In the genomic region with DNA sequence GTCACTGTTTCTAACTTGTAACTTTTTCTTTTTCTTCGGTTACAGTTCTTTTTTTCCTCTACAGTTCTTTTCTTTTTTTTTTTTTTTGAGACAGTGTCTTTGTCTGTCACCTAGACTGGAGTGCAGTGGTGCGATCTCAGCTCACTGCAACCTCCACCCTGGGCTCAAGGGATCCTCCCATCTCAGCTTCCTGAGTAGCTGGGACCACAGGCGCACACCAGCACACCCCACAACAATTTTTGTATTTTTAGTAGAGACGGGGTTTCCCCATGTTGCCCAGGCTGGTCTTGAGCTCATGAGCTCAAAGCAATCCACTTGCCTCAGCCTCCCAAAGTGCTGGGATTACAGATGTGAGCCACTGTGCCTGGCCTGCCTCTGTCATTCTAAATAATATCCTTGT, we compare ENCODE assay signal across 8 cellular contexts. TPM values are rescaled to one million over a fixed set of nuclear protein-coding genes. Genes with fewer than 3 reads are reported as not detected.
DNase-seq lines count a peak whose midpoint lies in the region; ATAC-seq and TF ChIP-seq lines count a peak whose summit lies in the region.
"Not testable (repeated sequence)": the region's sequence is repeated elsewhere in the genome, so short reads cannot be mapped to it uniquely, and the experiment has no call there.

No MANE protein-coding gene starts in this region.

- H3K79me2 ChIP-seq in MM.1S (ENCODE audit: low read length), result peaks cover 90% of the 10 kb centered on the region

- not testable (repeated sequence) for H3K9me3 Mint-ChIP-seq in activated CD4-positive, alpha-beta T cell treated with anti-CD3 and anti-CD28 coated beads, Interleukin-2, amount 10 ng/mL, durations not matched to agents 7 days and 5 days; activated naive CD8-positive, alpha-beta T cell treated with anti-CD3 and anti-CD28 coated beads, Interleukin-2, amount 50 U/mL, for 24 hours; nephron progenitor cell

- CTCF ChIA-PET in activated CD4-positive, alpha-beta T cell treated with anti-CD3 and anti-CD28 coated beads, Interleukin-2, amount 10 ng/mL, durations not matched to agents 7 days and 5 days (lab: Charles Lee), result not testable (repeated sequence)

- not testable (repeated sequence) for H3K4me3 Mint-ChIP-seq in activated CD4-positive, alpha-beta T cell treated with anti-CD3 and anti-CD28 coated beads, Interleukin-2, amount 10 ng/mL, durations not matched to agents 7 days and 5 days; activated naive CD8-positive, alpha-beta T cell treated with anti-CD3 and anti-CD28 coated beads, Interleukin-2, amount 50 U/mL, for 24 hours; nephron progenitor cell

- H3K27ac ChIP-seq in BLaER1 (peak overlapping the region; percentile 28), MM.1S (ENCODE audit: low read length) (peak overlapping the region; percentile 24; the same call in 1 of the 2 replicates), right atrium auricular region (peak overlapping the region; percentile 4 to 29)

- TF ChIP-seq CTCF in MM.1S (IDR thresholded peaks at IDR 0.05; ENCODE audit: low read length); right atrium auricular region (IDR thresholded peaks at IDR 0.05); nephron progenitor cell (IDR thresholded peaks at IDR 0.05): not testable (repeated sequence)

- peak overlapping the region; percentile 33; the same call in 1 of the 2 replicates for H3K9ac ChIP-seq in BLaER1
- H3K9ac ChIP-seq in MM.1S (ENCODE audit: low read length), result not testable (repeated sequence)

- peaks cover 26% of the 10 kb centered on the region for H3K4me1 Mint-ChIP-seq in activated CD4-positive, alpha-beta T cell treated with anti-CD3 and anti-CD28 coated beads, Interleukin-2, amount 10 ng/mL, durations not matched to agents 7 days and 5 days
- H3K4me1 Mint-ChIP-seq in activated naive CD8-positive, alpha-beta T cell treated with anti-CD3 and anti-CD28 coated beads, Interleukin-2, amount 50 U/mL, for 24 hours, result peaks cover 70% of the 10 kb centered on the region
- peaks cover 80% of the 10 kb centered on the region for H3K4me1 Mint-ChIP-seq in nephron progenitor cell

- not testable (repeated sequence) for H2AFZ ChIP-seq in MM.1S (ENCODE audit: low read length)

- H3K4me2 ChIP-seq in BLaER1 (peak overlapping the region; percentile 68), MM.1S (ENCODE audit: low read depth, low read length) (peak overlapping the region; percentile 42; the same call in 1 of the 2 replicates)

- POLR2A ChIA-PET in activated CD4-positive, alpha-beta T cell treated with anti-CD3 and anti-CD28 coated beads, Interleukin-2, amount 10 ng/mL, durations not matched to agents 7 days and 5 days (lab: Charles Lee), result not testable (repeated sequence)

- H3K36me3 ChIP-seq in BLaER1; MM.1S (replicated peaks; ENCODE audit: insufficient read depth, low read length); right atrium auricular region: not testable (repeated sequence)

- H3K27ac Mint-ChIP-seq in activated CD4-positive, alpha-beta T cell treated with anti-CD3 and anti-CD28 coated beads, Interleukin-2, amount 10 ng/mL, durations not matched to agents 7 days and 5 days, result peak overlapping the region; percentile 63
- peak overlapping the region; percentile 66 for H3K27ac Mint-ChIP-seq in activated naive CD8-positive, alpha-beta T cell treated with anti-CD3 and anti-CD28 coated beads, Interleukin-2, amount 50 U/mL, for 24 hours
- peak overlapping the region; percentile 90 for H3K27ac Mint-ChIP-seq in nephron progenitor cell

- H4K20me1 ChIP-seq in BLaER1, result peaks cover 97% of the 10 kb centered on the region
- not testable (repeated sequence) for H4K20me1 ChIP-seq in MM.1S (ENCODE audit: insufficient read depth, low read length)

- H3K27me3 ChIP-seq in BLaER1; MM.1S (replicated peaks; ENCODE audit: insufficient read depth, low read length); right atrium auricular region: not testable (repeated sequence)

- H3K27me3 Mint-ChIP-seq in activated CD4-positive, alpha-beta T cell treated with anti-CD3 and anti-CD28 coated beads, Interleukin-2, amount 10 ng/mL, durations not matched to agents 7 days and 5 days; activated naive CD8-positive, alpha-beta T cell treated with anti-CD3 and anti-CD28 coated beads, Interleukin-2, amount 50 U/mL, for 24 hours; nephron progenitor cell (ENCODE audit: low read depth, poor library complexity): not testable (repeated sequence)

- peak; percentile 23 for DNase-seq in MM.1S
- peak; percentile 13 for DNase-seq in activated CD4-positive, alpha-beta T cell treated with anti-CD3 and anti-CD28 coated beads, Interleukin-2, amount 10 ng/mL, durations not matched to agents 7 days and 5 days
- peak; percentile 25 for DNase-seq in activated naive CD8-positive, alpha-beta T cell treated with anti-CD3 and anti-CD28 coated beads, Interleukin-2, amount 50 U/mL, for 24 hours
- not testable (repeated sequence) for DNase-seq in right atrium auricular region (ENCODE audit: low spot score); nephron progenitor cell

- H3K9me2 ChIP-seq in MM.1S (replicated peaks; ENCODE audit: insufficient read depth, low read length), result not testable (repeated sequence)

- H3K4me3 ChIP-seq in BLaER1, result 0 out of 2 replicates have a peak overlapping the region, but pooled peaks have one; percentile 15
- not testable (repeated sequence) for H3K4me3 ChIP-seq in MM.1S (ENCODE audit: low read length); right atrium auricular region

- H3K9me3 ChIP-seq in BLaER1; MM.1S (replicated peaks; ENCODE audit: insufficient read depth, low read length); right atrium auricular region: not testable (repeated sequence)

- ATAC-seq in GM19023 (IDR thresholded peaks at IDR 0.05; ENCODE audit: unreplicated experiment) (peak; percentile 45), HG02884 (IDR thresholded peaks at IDR 0.05; ENCODE audit: unreplicated experiment) (peak; percentile 39)
- ATAC-seq in activated naive CD8-positive, alpha-beta T cell treated with anti-CD3 and anti-CD28 coated beads, Interleukin-2, amount 50 U/mL, for 24 hours, result peak; percentile 54

- H3K36me3 Mint-ChIP-seq in activated CD4-positive, alpha-beta T cell treated with anti-CD3 and anti-CD28 coated beads, Interleukin-2, amount 10 ng/mL, durations not matched to agents 7 days and 5 days (ENCODE audit: low read depth); activated naive CD8-positive, alpha-beta T cell treated with anti-CD3 and anti-CD28 coated beads, Interleukin-2, amount 50 U/mL, for 24 hours (ENCODE audit: low read depth); nephron progenitor cell (ENCODE audit: low read depth): not testable (repeated sequence)

- not testable (repeated sequence) for H3F3A ChIP-seq in MM.1S (ENCODE audit: insufficient read depth, low read length)

- H3K4me1 ChIP-seq in BLaER1 (peaks cover 80% of the 10 kb centered on the region), right atrium auricular region (peaks cover 0 to 86% of the 10 kb centered on the region in 2 donors)
- not testable (repeated sequence) for H3K4me1 ChIP-seq in MM.1S (ENCODE audit: low read length)

RNA-seq across cellular contexts. Expression of gene TRAK1, which starts 42.7 kb away (rescaled TPM):
- 10 to 100 TPM; 23.7 to 24.1 TPM for total RNA-seq in activated CD4-positive, alpha-beta T cell treated with anti-CD3 and anti-CD28 coated beads, Interleukin-2, amount 10 ng/mL, durations not matched to agents 7 days and 5 days
- total RNA-seq in right atrium auricular region, result 100 to 1,000 TPM; 172 to 259 TPM

Comparison
In these comparisons a context has a peak if more than half of its experiments do, and no peak if none do; other contexts are left out.
1. RNA of gene TRAK1, which starts 42.7 kb away (total RNA-seq): 172 to 259 TPM in right atrium auricular region; 23.7 to 24.1 TPM in activated CD4-positive, alpha-beta T cell treated with anti-CD3 and anti-CD28 coated beads, Interleukin-2, amount 10 ng/mL, durations not matched to agents 7 days and 5 days; every median in the first group is over 4 times any median in the second.
2. Peak in every context shown above with its lines, with median percentiles within 50 percentile points of each other: H3K27ac ChIP-seq, ATAC-seq and H3K27ac Mint-ChIP-seq.